ENCODE assay signal across 15 cellular contexts in the genomic region with DNA sequence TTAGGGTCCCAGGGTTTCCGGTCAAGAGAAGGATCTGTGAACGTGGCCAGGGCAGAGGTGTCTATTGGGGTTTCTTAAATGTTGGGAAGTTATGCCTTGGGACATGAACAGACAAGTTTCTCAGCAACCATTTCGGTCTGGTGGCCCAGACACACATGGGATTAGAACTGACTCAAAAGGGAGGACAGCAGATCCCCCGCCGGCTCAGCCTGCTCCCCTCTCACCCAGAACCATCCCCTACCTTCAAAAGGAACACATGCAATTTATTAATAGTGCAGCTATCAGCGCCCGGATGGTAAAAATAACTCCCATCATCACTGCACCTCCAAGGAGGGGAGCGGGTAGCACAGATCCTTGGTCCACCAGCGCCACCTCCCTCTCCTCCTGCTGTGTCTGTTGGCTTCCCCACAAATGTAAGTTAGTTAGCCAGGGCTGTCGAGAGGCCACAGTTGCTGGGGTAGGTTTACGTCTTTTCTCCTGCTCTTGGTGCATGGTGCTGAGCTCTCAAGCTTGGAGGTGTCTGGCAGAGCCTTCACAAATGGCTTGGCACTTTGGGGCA.
DNase-seq lines count a peak whose midpoint lies in the region; ATAC-seq and TF ChIP-seq lines count a peak whose summit lies in the region.
"Had no signal": no experiment of that assay in that cellular context is flagged by ENCODE, and none has a peak within 500 bp of the region (broad histone marks: within the 10 kb centered on the region; RNA-seq: fewer than 3 reads in every experiment).

No MANE protein-coding gene starts in this region.

- H3K4me3 ChIP-seq in ACC112 (ENCODE audit: low read depth, low read length), result no peak overlapping the region
- H3K4me3 ChIP-seq in IMR-90 (ENCODE audit: insufficient read depth, low read depth, low read length), result no peak overlapping the region
- H3K4me3 ChIP-seq in neural progenitor cell, result no peak overlapping the region
- H3K4me3 ChIP-seq: GM23338 had no signal

- H3K9ac ChIP-seq in IMR-90 (ENCODE audit: low read depth, low read length), result no peak overlapping the region
- H3K9ac ChIP-seq in neural progenitor cell, result no peak overlapping the region

- 0 out of 2 replicates have a peak, but pooled peaks cover 2% of the 10 kb centered on the region for H3K9me3 ChIP-seq in IMR-90 (ENCODE audit: control insufficient read depth, insufficient read depth, low read length)
- no peaks in the 10 kb centered on the region for H3K9me3 ChIP-seq in neural progenitor cell (ENCODE audit: low read depth)
- H3K9me3 ChIP-seq: neutrophil had no signal

- H3K18ac ChIP-seq in IMR-90 (ENCODE audit: low read depth, low read length), result peak overlapping the region; percentile 61; the same call in 1 of the 2 replicates

- no peak for DNase-seq in IMR-90
- DNase-seq in cerebellar cortex (ENCODE audit: low spot score), result peak; percentile 13
- DNase-seq in neural progenitor cell (ENCODE audit: low spot score), result no peak
- no peak for DNase-seq in effector CD4-positive, alpha-beta T cell
- DNase-seq: activated CD8-positive, alpha-beta T cell treated with anti-CD3 and anti-CD28 coated beads, Interleukin-2, amount 10 ng/mL, durations not matched to agents 7 days and 5 days; activated gamma-delta T cell treated with Interleukin-2 at 50 U/mL for 16 hours; head of caudate nucleus; OCI-M1 had no signal

- H4K20me1 ChIP-seq in IMR-90 (ENCODE audit: insufficient read depth, low read length), result no peaks in the 10 kb centered on the region
- H4K20me1 ChIP-seq in neural progenitor cell (ENCODE audit: low read depth), result no peaks in the 10 kb centered on the region

- peaks cover 20% of the 10 kb centered on the region for H3K36me3 Mint-ChIP-seq in neural progenitor cell

- no peak for TF ChIP-seq POLR2A in IMR-90 (IDR thresholded peaks at IDR 0.05; ENCODE audit: low read depth, low read length)

- POLR2A ChIA-PET in IMR-90 (lab: Charles Lee; ENCODE audit: unreplicated experiment), result interaction anchor here (0.7 to 1.2 kb wide), 2 partner anchors 79 to 96 kb away, joined by 3 read pairs; a partner anchor contains a TSS

- H2BK120ac ChIP-seq in IMR-90 (ENCODE audit: low read depth, low read length), result peak overlapping the region; percentile 78

- H2BK5ac ChIP-seq in IMR-90 (ENCODE audit: low read depth, low read length, poor library complexity, severe bottlenecking), result peak overlapping the region; percentile 86

- peak overlapping the region; percentile 92 for H2AK5ac ChIP-seq in IMR-90 (ENCODE audit: low read depth, low read length)

- H3K36me3 ChIP-seq in ACC112 (ENCODE audit: insufficient read depth, low read length), result peaks cover 57% of the 10 kb centered on the region
- H3K36me3 ChIP-seq in IMR-90 (ENCODE audit: control insufficient read depth, insufficient read depth, low read length), result peaks cover 49% of the 10 kb centered on the region
- H3K36me3 ChIP-seq in neural progenitor cell, result no peaks in the 10 kb centered on the region

- peak overlapping the region; percentile 7; the same call in 1 of the 3 replicates for H2BK15ac ChIP-seq in IMR-90 (ENCODE audit: low read depth, low read length)

- peak overlapping the region in 1 of 2 experiments; percentile 82; a peak in 2 of 4 replicates for H4K8ac ChIP-seq in IMR-90 (ENCODE audit: low read depth in 2 of 2, low read length in 2 of 2)

- peak overlapping the region; percentile 65 for H3K27ac ChIP-seq in ACC112 (ENCODE audit: low read depth, low read length)
- H3K27ac ChIP-seq in IMR-90 (ENCODE audit: insufficient read depth, low read length), result peak overlapping the region; percentile 64; the same call in 1 of the 2 replicates
- peak overlapping the region; percentile 46 for H3K27ac ChIP-seq in neural progenitor cell
- H3K27ac ChIP-seq: HL-60, neutrophil had no signal

- peak overlapping the region; percentile 89 for H2AK9ac ChIP-seq in IMR-90 (replicated peaks; ENCODE audit: low read depth, low read length, poor library complexity)

- dilution Hi-C loops in IMR-90 (cut with HindIII; ENCODE audit: low sequenced_read_pairs, unreplicated experiment), result no loop called here

- H3K9me1 ChIP-seq in IMR-90 (ENCODE audit: insufficient read depth, low read length), result peaks cover 43% of the 10 kb centered on the region

- no peaks in the 10 kb centered on the region for H3K9me3 Mint-ChIP-seq in neural progenitor cell
- H3K9me3 Mint-ChIP-seq: GM23338 had no signal

- no CpG with 5 or more reads among the region's 11 CpGs for WGBS in IMR-90 (ENCODE audit: extremely low coverage in 2 of 2, insufficient read length in 1 of 2), 2 experiments

- TF ChIP-seq RAD21 in IMR-90 (IDR thresholded peaks at IDR 0.05; ENCODE audit: low read length), result no peak

- TF ChIP-seq CTCF in IMR-90 (conservative IDR thresholded peaks at IDR 0.05; ENCODE audit: low read depth, low read length) (no peak), neural progenitor cell (IDR thresholded peaks at IDR 0.05) (no peak)

- in situ Hi-C loops in IMR-90 (cut with MboI; ENCODE audit: low sequenced_read_pairs), result no loop called here

- H3K56ac ChIP-seq in IMR-90 (ENCODE audit: extremely low read depth, insufficient read depth, low read length), result 0 out of 2 replicates have a peak overlapping the region, but pooled peaks have one; percentile 39

- H3F3A ChIP-seq in neural progenitor cell (ENCODE audit: low read depth), result peaks cover 12% of the 10 kb centered on the region

- no peak overlapping the region for H3K4me3 Mint-ChIP-seq in neural progenitor cell
- H3K4me3 Mint-ChIP-seq: activated CD8-positive, alpha-beta T cell treated with anti-CD3 and anti-CD28 coated beads, Interleukin-2, amount 10 ng/mL, durations not matched to agents 7 days and 5 days; GM23338 had no signal

- no peak overlapping the region for H3K27ac Mint-ChIP-seq in neural progenitor cell
- H3K27ac Mint-ChIP-seq: activated CD8-positive, alpha-beta T cell treated with anti-CD3 and anti-CD28 coated beads, Interleukin-2, amount 10 ng/mL, durations not matched to agents 7 days and 5 days; GM23338 had no signal

- CTCF ChIA-PET in IMR-90 (lab: Yijun Ruan, JAX), result interaction anchor here (0.6 kb wide), 1 partner anchor 27 kb away, joined by 4 read pairs; no protein-coding TSS in a partner anchor

- H4K91ac ChIP-seq in IMR-90 (ENCODE audit: insufficient read depth, low read depth, low read length), result peak overlapping the region; percentile 72

- H3K27me3 ChIP-seq in ACC112 (ENCODE audit: insufficient read depth, low read length) (no peaks in the 10 kb centered on the region), IMR-90 (ENCODE audit: control insufficient read depth, insufficient read depth, low read length) (no peaks in the 10 kb centered on the region), neural progenitor cell (no peaks in the 10 kb centered on the region)
- H3K27me3 ChIP-seq: neutrophil had no signal

- ATAC-seq in IMR-90 (ENCODE audit: low read depth) (no peak), GM19463 (IDR thresholded peaks at IDR 0.05; ENCODE audit: unreplicated experiment) (no peak), GM21515 (IDR thresholded peaks at IDR 0.05; ENCODE audit: unreplicated experiment) (no peak), GM21360 (IDR thresholded peaks at IDR 0.05; ENCODE audit: unreplicated experiment) (no peak)
- ATAC-seq: activated CD8-positive, alpha-beta T cell treated with anti-CD3 and anti-CD28 coated beads, Interleukin-2, amount 10 ng/mL, durations not matched to agents 7 days and 5 days; GM23338 had no signal

- peaks cover 2% of the 10 kb centered on the region for H3K27me3 Mint-ChIP-seq in neural progenitor cell (ENCODE audit: insufficient read depth, low read depth)

- H3K79me1 ChIP-seq in IMR-90 (ENCODE audit: low read depth in 1 of 2, low read length in 2 of 2), result peaks cover 12 to 77% of the 10 kb centered on the region in 2 experiments

- no TSS peak for BruUV-seq in IMR-90 (replicated peaks; lab: Mats Ljungman, UMichigan)

- H2AFZ ChIP-seq in ACC112 (ENCODE audit: low read length, unreplicated experiment) (no peak overlapping the region), IMR-90 (replicated peaks; ENCODE audit: low read length, poor library complexity) (no peak overlapping the region), neural progenitor cell (replicated peaks) (no peak overlapping the region)
- H2AFZ ChIP-seq: GM23338 had no signal

- intact Hi-C loops in IMR-90 (cut with micrococcal nuclease), result loop anchor here (5.0 to 10.0 kb wide), 2 partner anchors 77 to 1305 kb away; a partner anchor contains a TSS

- no peak overlapping the region for H3K23ac ChIP-seq in IMR-90 (ENCODE audit: low read depth, low read length)

- H2BK20ac ChIP-seq in IMR-90 (ENCODE audit: low read depth, low read length), result peak overlapping the region; percentile 81; the same call in 1 of the 2 replicates

- H4K5ac ChIP-seq in IMR-90 (ENCODE audit: low read depth, low read length), result peak overlapping the region; percentile 83

- H3K4me1 ChIP-seq in ACC112 (ENCODE audit: control insufficient read depth, insufficient read depth, low read length, unreplicated experiment) (peaks cover 53% of the 10 kb centered on the region), IMR-90 (ENCODE audit: control insufficient read depth, insufficient read depth, low read length) (peaks cover 30% of the 10 kb centered on the region), neural progenitor cell (peaks cover 14% of the 10 kb centered on the region)

- H3K4me1 Mint-ChIP-seq in neural progenitor cell, result peaks cover 16% of the 10 kb centered on the region

- H3K79me2 ChIP-seq in ACC112 (ENCODE audit: control insufficient read depth, insufficient read depth, low read length, unreplicated experiment), result peaks cover 7% of the 10 kb centered on the region
- no peaks in the 10 kb centered on the region for H3K79me2 ChIP-seq in neural progenitor cell (ENCODE audit: low read depth)

- no peak overlapping the region for H3K4me2 ChIP-seq in IMR-90 (ENCODE audit: low read depth, low read length)
- no peak overlapping the region for H3K4me2 ChIP-seq in neural progenitor cell
- H3K4me2 ChIP-seq: GM23338 had no signal

- H3K4ac ChIP-seq in IMR-90 (ENCODE audit: low read depth, low read length), result peak overlapping the region; percentile 85

- peak overlapping the region; percentile 91 for H3K14ac ChIP-seq in IMR-90 (replicated peaks; ENCODE audit: low read depth, low read length)

TF ChIP-seq in IMR-90, 13 proteins besides CTCF, POLR2A, EP300 and RAD21 (continues in another document):
- no peak for TF ChIP-seq SMC3 (IDR thresholded peaks at IDR 0.05; ENCODE audit: low read depth, low read length)
- no peak for TF ChIP-seq RFX5 (IDR thresholded peaks at IDR 0.05; ENCODE audit: low read depth, low read length)
- TF ChIP-seq RCOR1 (IDR thresholded peaks at IDR 0.05; ENCODE audit: insufficient replicate concordance, low read length), result no peak
- TF ChIP-seq MAZ (IDR thresholded peaks at IDR 0.05; ENCODE audit: borderline replicate concordance, low read depth, low read length), result no peak
- no peak for TF ChIP-seq MAFK (IDR thresholded peaks at IDR 0.05; ENCODE audit: low read depth, low read length)
- TF ChIP-seq, protein P1, sequence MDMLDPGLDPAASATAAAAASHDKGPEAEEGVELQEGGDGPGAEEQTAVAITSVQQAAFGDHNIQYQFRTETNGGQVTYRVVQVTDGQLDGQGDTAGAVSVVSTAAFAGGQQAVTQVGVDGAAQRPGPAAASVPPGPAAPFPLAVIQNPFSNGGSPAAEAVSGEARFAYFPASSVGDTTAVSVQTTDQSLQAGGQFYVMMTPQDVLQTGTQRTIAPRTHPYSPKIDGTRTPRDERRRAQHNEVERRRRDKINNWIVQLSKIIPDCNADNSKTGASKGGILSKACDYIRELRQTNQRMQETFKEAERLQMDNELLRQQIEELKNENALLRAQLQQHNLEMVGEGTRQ (IDR thresholded peaks at IDR 0.05; ENCODE audit: low read depth, low read length), result no peak
